ENCODE assay signal across 8 cellular contexts in genomic region chr1:67479146-67479891, GRCh38. TPM values are rescaled to one million over a fixed set of nuclear protein-coding genes. Genes with fewer than 3 reads are reported as not detected.
DNase-seq lines count a peak whose midpoint lies in the region; ATAC-seq and TF ChIP-seq lines count a peak whose summit lies in the region.
"Had no signal": no experiment of that assay in that cellular context is flagged by ENCODE, and none has a peak within 500 bp of the region (broad histone marks: within the 10 kb centered on the region; RNA-seq: fewer than 3 reads in every experiment).

No MANE protein-coding gene starts in this region.

- no peak overlapping the region for H3K9ac ChIP-seq in PC-3 (ENCODE audit: low read length)
- H3K9ac ChIP-seq in skeletal muscle tissue (ENCODE audit: low read depth in 1 of 3, low read length in 3 of 3): no peak overlapping the region

- CTCF ChIA-PET in PC-3 (lab: Charles Lee): no interaction called here

- H3K4me1 Mint-ChIP-seq in activated T-helper 1 cell treated with anti-CD3 and anti-CD28 coated beads, Interleukin-12 subunit alpha, Interleukin-12 subunit beta, Interleukin-2, Interleukin-4 antibody, amounts not matched to agents 30 ng/mL and 10 ng/mL and 1 ng/mL, durations not matched to agents 14 hours and 24 hours and 36 hours (ENCODE audit: low read depth): peaks cover 5% of the 10 kb centered on the region

- H3K4me3 ChIP-seq in PC-3 (ENCODE audit: low read length) (no peak overlapping the region), fibroblast of the aortic adventitia (ENCODE audit: low read depth, low read length) (no peak overlapping the region), skeletal muscle tissue (ENCODE audit: low read length in 3 of 3) (peak overlapping the region in 2 of 3 donors; percentile 0 to 22)

- H3K79me2 ChIP-seq in PC-3 (ENCODE audit: low read length): no peaks in the 10 kb centered on the region

- H2AFZ ChIP-seq in PC-3 (ENCODE audit: low read length): peak overlapping the region; percentile 40

- BruUV-seq in PC-3 (replicated peaks; lab: Mats Ljungman, UMichigan): no TSS peak

- DNase-seq in H4 (ENCODE audit: low spot score) (peak; percentile 75), PC-3 (peak; percentile 57), fibroblast of the aortic adventitia (ENCODE audit: low read depth) (peak; percentile 46), GM19238 (ENCODE audit: insufficient read length, low spot score) (no peak), NCI-H2171 treated with DMSO at 0.1 percent for 48 hours (lab: John Stamatoyannopoulos, UW) (no peak)
- DNase-seq in activated T-helper 1 cell treated with anti-CD3 and anti-CD28 coated beads, Interleukin-12 subunit alpha, Interleukin-12 subunit beta, Interleukin-2, Interleukin-4 antibody, amounts not matched to agents 30 ng/mL and 10 ng/mL and 1 ng/mL, durations not matched to agents 14 hours and 24 hours and 36 hours (ENCODE audit: low spot score): no peak
- DNase-seq: NCI-H1436 had no signal

- no peaks in the 10 kb centered on the region for H3F3A ChIP-seq in PC-3 (ENCODE audit: low read length, unreplicated experiment)

- H3K9me3 Mint-ChIP-seq in activated T-helper 1 cell treated with anti-CD3 and anti-CD28 coated beads, Interleukin-12 subunit alpha, Interleukin-12 subunit beta, Interleukin-2, Interleukin-4 antibody, amounts not matched to agents 30 ng/mL and 10 ng/mL and 1 ng/mL, durations not matched to agents 14 hours and 24 hours and 36 hours: peaks cover 6% of the 10 kb centered on the region

- H4K20me1 ChIP-seq in PC-3 (ENCODE audit: low read length): no peaks in the 10 kb centered on the region

- intact Hi-C loops in PC-3 (cut with micrococcal nuclease): loop anchor here (2.0 to 5.0 kb wide), 2 partner anchors 47 to 77 kb away; partner anchors contain the start of gene SERBP1
- intact Hi-C loops in activated T-helper 1 cell treated with anti-CD3 and anti-CD28 coated beads, Interleukin-12 subunit alpha, Interleukin-12 subunit beta, Interleukin-2, Interleukin-4 antibody, amounts not matched to agents 30 ng/mL and 10 ng/mL and 1 ng/mL, durations not matched to agents 14 hours and 24 hours and 36 hours (cut with micrococcal nuclease): no loop called here

- H3K4me3 Mint-ChIP-seq in activated T-helper 1 cell treated with anti-CD3 and anti-CD28 coated beads, Interleukin-12 subunit alpha, Interleukin-12 subunit beta, Interleukin-2, Interleukin-4 antibody, amounts not matched to agents 30 ng/mL and 10 ng/mL and 1 ng/mL, durations not matched to agents 14 hours and 24 hours and 36 hours: no peak overlapping the region

- H3K4me2 ChIP-seq in PC-3 (ENCODE audit: low read length): peak overlapping the region; percentile 38

- H3K27ac Mint-ChIP-seq in activated T-helper 1 cell treated with anti-CD3 and anti-CD28 coated beads, Interleukin-12 subunit alpha, Interleukin-12 subunit beta, Interleukin-2, Interleukin-4 antibody, amounts not matched to agents 30 ng/mL and 10 ng/mL and 1 ng/mL, durations not matched to agents 14 hours and 24 hours and 36 hours: no peak overlapping the region

- POLR2A ChIA-PET in PC-3 (lab: Charles Lee; ENCODE audit: unreplicated experiment): no interaction called here

- H3K36me3 ChIP-seq in PC-3 (ENCODE audit: low read depth, low read length) (no peaks in the 10 kb centered on the region), skeletal muscle tissue (ENCODE audit: control insufficient read depth in 3 of 3, insufficient read depth in 3 of 3, low read length in 3 of 3) (no peaks in the 10 kb centered on the region)

- H3K27ac ChIP-seq in PC-3 (ENCODE audit: low read length): no peak overlapping the region
- no peak overlapping the region for H3K27ac ChIP-seq in skeletal muscle tissue (ENCODE audit: low read depth, low read length)

- H3K4me1 ChIP-seq in PC-3 (ENCODE audit: insufficient read depth, low read length) (peaks cover 7% of the 10 kb centered on the region; the same call in 1 of the 2 replicates), skeletal muscle tissue (ENCODE audit: control insufficient read depth in 3 of 3, insufficient read depth in 3 of 3, low read length in 3 of 3) (peaks cover 3 to 4% (median 3%) of the 10 kb centered on the region in 3 donors)

- no peaks in the 10 kb centered on the region for H3K36me3 Mint-ChIP-seq in activated T-helper 1 cell treated with anti-CD3 and anti-CD28 coated beads, Interleukin-12 subunit alpha, Interleukin-12 subunit beta, Interleukin-2, Interleukin-4 antibody, amounts not matched to agents 30 ng/mL and 10 ng/mL and 1 ng/mL, durations not matched to agents 14 hours and 24 hours and 36 hours (ENCODE audit: low read depth)

- TF ChIP-seq CTCF in PC-3 (conservative IDR thresholded peaks at IDR 0.05; ENCODE audit: low read depth, low read length): no peak
- no peak for TF ChIP-seq CTCF in fibroblast of the aortic adventitia (IDR thresholded peaks at IDR 0.05; ENCODE audit: insufficient read depth, low read length)

- H3K9me3 ChIP-seq in PC-3 (ENCODE audit: low read length) (no peaks in the 10 kb centered on the region), skeletal muscle tissue (ENCODE audit: control insufficient read depth in 3 of 3, low read length in 3 of 3) (no peaks in the 10 kb centered on the region)

- no peaks in the 10 kb centered on the region for H3K27me3 Mint-ChIP-seq in activated T-helper 1 cell treated with anti-CD3 and anti-CD28 coated beads, Interleukin-12 subunit alpha, Interleukin-12 subunit beta, Interleukin-2, Interleukin-4 antibody, amounts not matched to agents 30 ng/mL and 10 ng/mL and 1 ng/mL, durations not matched to agents 14 hours and 24 hours and 36 hours (ENCODE audit: insufficient read depth)

- peak; percentile 93 for ATAC-seq in PC-3

- H3K9me2 ChIP-seq in PC-3 (replicated peaks; ENCODE audit: low read length): no peaks in the 10 kb centered on the region

- H3K27me3 ChIP-seq in PC-3 (ENCODE audit: low read length) (no peaks in the 10 kb centered on the region), skeletal muscle tissue (ENCODE audit: control insufficient read depth in 3 of 3, insufficient read depth in 3 of 3, low read length in 3 of 3) (no peaks in the 10 kb centered on the region)

RNA-seq across cellular contexts. Expression of gene SERBP1, which starts 49.1 kb away (rescaled TPM):
- 263 and 300 TPM in 2 replicates for total RNA-seq in H4 (2014; rRNA removed; shearing (Covaris generic))
- total RNA-seq in PC-3 (2014; rRNA removed): 256 and 337 TPM in 2 replicates
- total RNA-seq in fibroblast of the aortic adventitia (ENCODE audit: low replicate concordance): 232 and 420 TPM in 2 replicates
- 187 TPM for total RNA-seq in skeletal muscle tissue
- 585 and 603 TPM in 2 replicates for total RNA-seq in activated T-helper 1 cell treated with anti-CD3 and anti-CD28 coated beads, Interleukin-12 subunit alpha, Interleukin-12 subunit beta, Interleukin-2, Interleukin-4 antibody, amounts not matched to agents 30 ng/mL and 10 ng/mL and 1 ng/mL, durations not matched to agents 14 hours and 24 hours and 36 hours

Comparison
In these comparisons a context has a peak if more than half of its experiments do, and no peak if none do; other contexts are left out.
1. DNase-seq: peak in H4 (single experiment), PC-3 (single experiment) and fibroblast of the aortic adventitia (single experiment); none in GM19238 (single experiment), activated T-helper 1 cell treated with anti-CD3 and anti-CD28 coated beads, Interleukin-12 subunit alpha, Interleukin-12 subunit beta, Interleukin-2, Interleukin-4 antibody, amounts not matched to agents 30 ng/mL and 10 ng/mL and 1 ng/mL, durations not matched to agents 14 hours and 24 hours and 36 hours (single experiment) and NCI-H2171 treated with DMSO at 0.1 percent for 48 hours (single experiment).
2. H3K4me3 ChIP-seq: peak in skeletal muscle tissue (2 of 3); none in PC-3 (single experiment) and fibroblast of the aortic adventitia (single experiment).